ENCODE assay signal across 12 cellular contexts in the genomic region with DNA sequence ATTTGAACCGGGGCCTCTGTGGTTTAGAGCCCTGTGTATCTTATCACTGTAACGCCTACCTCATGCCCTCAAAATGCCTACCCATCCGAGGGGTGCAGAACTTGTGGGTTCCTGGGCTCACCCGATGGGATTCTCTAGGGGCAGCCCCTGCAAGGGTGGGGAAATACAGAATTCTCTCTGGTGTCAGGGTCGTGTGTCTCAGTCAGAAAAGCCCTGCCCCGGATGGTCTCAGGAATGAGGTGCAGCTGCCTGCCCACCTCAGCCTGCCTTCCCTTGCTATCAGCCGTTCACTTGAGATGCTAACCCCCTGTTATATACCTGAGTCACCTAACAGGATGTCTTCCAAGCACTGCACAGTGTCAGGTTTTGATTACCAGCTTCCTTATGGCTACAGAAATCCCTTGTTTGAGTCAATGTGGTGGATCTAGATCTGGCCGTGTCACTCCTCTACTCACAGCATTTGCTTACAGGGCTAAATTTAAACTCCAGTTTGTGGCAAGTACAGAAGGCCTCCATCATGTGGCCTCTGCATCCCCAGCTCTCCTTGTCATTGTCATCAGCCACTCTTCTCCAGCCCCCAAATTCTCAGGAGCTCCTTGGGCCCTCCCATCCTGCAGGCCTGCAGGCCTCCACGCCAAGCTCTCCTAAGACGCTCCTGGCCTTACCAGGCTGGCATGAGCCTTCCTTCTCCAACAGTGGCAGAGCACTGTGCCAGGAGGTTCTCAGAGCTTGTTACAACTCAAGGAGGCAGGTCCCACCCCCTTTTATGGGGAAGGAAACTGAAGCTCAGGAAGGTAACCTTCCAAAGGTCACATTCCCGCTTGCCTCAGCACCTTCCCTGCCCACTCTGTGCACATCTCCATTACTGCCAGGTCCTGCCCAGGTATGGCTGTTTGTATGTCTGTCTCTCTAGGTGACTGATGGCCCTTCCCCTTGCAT. TPM values are rescaled to one million over a fixed set of nuclear protein-coding genes. Genes with fewer than 3 reads are reported as not detected.
DNase-seq lines count a peak whose midpoint lies in the region; ATAC-seq, FAIRE-seq and TF ChIP-seq lines count a peak whose summit lies in the region.
"Had no signal": no experiment of that assay in that cellular context is flagged by ENCODE, and none has a peak within 500 bp of the region (broad histone marks: within the 10 kb centered on the region; RNA-seq: fewer than 3 reads in every experiment).

No MANE protein-coding gene starts in this region.

- H3K79me2 ChIP-seq in mammary epithelial cell (ENCODE audit: insufficient read depth, low read length) (no peaks in the 10 kb centered on the region), osteoblast (ENCODE audit: insufficient read depth, low read length) (no peaks in the 10 kb centered on the region)

- H4K20me1 ChIP-seq in mammary epithelial cell (ENCODE audit: insufficient read depth, low read length) (no peaks in the 10 kb centered on the region), osteoblast (ENCODE audit: insufficient read depth, low read length) (no peaks in the 10 kb centered on the region)

- no peaks in the 10 kb centered on the region for H3K27me3 ChIP-seq in mammary epithelial cell (ENCODE audit: insufficient read depth, low read length)
- no peaks in the 10 kb centered on the region for H3K27me3 ChIP-seq in osteoblast (ENCODE audit: insufficient read depth, low read length)

- intact Hi-C loops in activated CD4-positive, alpha-beta T cell treated with anti-CD3 and anti-CD28 coated beads for 36 hours (cut with DNase I, micrococcal nuclease) = no loop called here
- intact Hi-C loops in mammary epithelial cell (cut with micrococcal nuclease) = no loop called here

- POLR2A ChIA-PET in activated CD4-positive, alpha-beta T cell treated with anti-CD3 and anti-CD28 coated beads for 36 hours (lab: Charles Lee) = interaction anchor here (0.6 to 1.2 kb wide), 3 partner anchors 9 to 560 kb away, joined by 3 to 4 read pairs (median 3); no protein-coding TSS in a partner anchor

- in situ Hi-C loops in mammary epithelial cell (cut with MboI; ENCODE audit: low sequenced_read_pairs in 2 of 2) = no loop called here

- peak; percentile 76 for ATAC-seq in activated CD4-positive, alpha-beta T cell treated with anti-CD3 and anti-CD28 coated beads for 36 hours
- ATAC-seq in HG02885 (IDR thresholded peaks at IDR 0.05; ENCODE audit: poor library complexity, unreplicated experiment) = peak; percentile 39
- no peak for ATAC-seq in HG03378 (IDR thresholded peaks at IDR 0.05; ENCODE audit: unreplicated experiment)

- no peak overlapping the region for H3K4me3 ChIP-seq in mammary epithelial cell (replicated peaks in 1 of 3; ENCODE audit: insufficient read depth in 1 of 3, low read depth in 2 of 3, low read length in 3 of 3)
- H3K4me3 ChIP-seq in osteoblast (ENCODE audit: insufficient read depth, low read length) = no peak overlapping the region

- H3K9me3 Mint-ChIP-seq in activated CD4-positive, alpha-beta T cell treated with anti-CD3 and anti-CD28 coated beads for 36 hours (ENCODE audit: low read depth) = no peaks in the 10 kb centered on the region

- H3K27me3 Mint-ChIP-seq in activated CD4-positive, alpha-beta T cell treated with anti-CD3 and anti-CD28 coated beads for 36 hours = peaks cover 7% of the 10 kb centered on the region

- H3K9me3 ChIP-seq in mammary epithelial cell (replicated peaks; ENCODE audit: insufficient read depth, low read length) = no peaks in the 10 kb centered on the region
- no peaks in the 10 kb centered on the region for H3K9me3 ChIP-seq in osteoblast (ENCODE audit: low read depth, low read length)

- H3K9ac ChIP-seq in mammary epithelial cell (ENCODE audit: insufficient read depth, low read length) = no peak overlapping the region

- H2AFZ ChIP-seq in mammary epithelial cell (ENCODE audit: low read depth, low read length) (no peak overlapping the region), osteoblast (ENCODE audit: low read length) (peak overlapping the region; percentile 48)

- CTCF ChIA-PET in activated CD4-positive, alpha-beta T cell treated with anti-CD3 and anti-CD28 coated beads for 36 hours (lab: Charles Lee) = interaction anchor here (0.8 to 1.7 kb wide), 3 partner anchors 9 to 242 kb away, joined by 4 to 5 read pairs (median 4); no protein-coding TSS in a partner anchor
- CTCF ChIA-PET in mammary epithelial cell (lab: Charles Lee; ENCODE audit: low non-redundant PET) = no interaction called here

- H3K36me3 Mint-ChIP-seq in activated CD4-positive, alpha-beta T cell treated with anti-CD3 and anti-CD28 coated beads for 36 hours (ENCODE audit: low read depth) = no peaks in the 10 kb centered on the region

- H3K4me1 ChIP-seq in mammary epithelial cell (ENCODE audit: insufficient read depth, low read length) (peaks cover 46% of the 10 kb centered on the region), osteoblast (ENCODE audit: insufficient read depth, low read length) (peaks cover 12% of the 10 kb centered on the region)

- TF ChIP-seq CTCF in mammary epithelial cell (conservative IDR thresholded peaks at IDR 0.05 in 1 of 2, IDR thresholded peaks at IDR 0.05 in 1 of 2; ENCODE audit: extremely low read depth in 1 of 2, insufficient read depth in 1 of 2, low read depth in 1 of 2, low read length in 2 of 2) (no peak), osteoblast (IDR thresholded peaks at IDR 0.05; ENCODE audit: extremely low read depth, low read depth, low read length) (no peak)

- no peak for FAIRE-seq in frontal cortex (lab: Jason Lieb, UNC)
- FAIRE-seq: A204.1, GM18507 had no signal

- H3K4me2 ChIP-seq in mammary epithelial cell (ENCODE audit: insufficient read depth, low read depth, low read length) (peak overlapping the region; percentile 82), osteoblast (ENCODE audit: insufficient read depth, low read length) (no peak overlapping the region)

- H3K4me3 Mint-ChIP-seq in activated CD4-positive, alpha-beta T cell treated with anti-CD3 and anti-CD28 coated beads for 36 hours = no peak overlapping the region

- H3K27ac ChIP-seq in mammary epithelial cell (ENCODE audit: insufficient read depth, low read depth, low read length) (peak overlapping the region; percentile 69), osteoblast (ENCODE audit: low read depth, low read length) (no peak overlapping the region)

- H3K27ac Mint-ChIP-seq in activated CD4-positive, alpha-beta T cell treated with anti-CD3 and anti-CD28 coated beads for 36 hours = no peak overlapping the region

- no peak for DNase-seq in activated CD4-positive, alpha-beta T cell treated with anti-CD3 and anti-CD28 coated beads for 36 hours
- DNase-seq in activated CD4-positive, alpha-beta T cell treated with anti-CD3 and anti-CD28 coated beads, Interleukin-2, amount 50 U/mL, for 4 hours = no peak
- DNase-seq in mammary epithelial cell (peak; percentile 70), osteoblast (ENCODE audit: insufficient read length, low spot score, missing footprints) (no peak), DMS53 treated with DMSO at 0.1 percent for 48 hours (lab: John Stamatoyannopoulos, UW; ENCODE audit: unreplicated experiment) (no peak), frontal cortex (ENCODE audit: low spot score in 2 of 2) (no peak)
- DNase-seq: NCI-H146 had no signal

- peaks cover 20% of the 10 kb centered on the region for H3K4me1 Mint-ChIP-seq in activated CD4-positive, alpha-beta T cell treated with anti-CD3 and anti-CD28 coated beads for 36 hours

- no TSS peak for BruUV-seq in mammary epithelial cell (replicated peaks; lab: Mats Ljungman, UMichigan)

- no peaks in the 10 kb centered on the region for H3K36me3 ChIP-seq in mammary epithelial cell (ENCODE audit: insufficient read depth, low read length)
- no peaks in the 10 kb centered on the region for H3K36me3 ChIP-seq in osteoblast (ENCODE audit: insufficient read depth, low read length)

- whole genome bisulfite sequencing in mammary epithelial cell (ENCODE audit: low coverage, missing lambda C conversion rate) = 38% methylated on average over 11 of the region's 11 CpGs

- dilution Hi-C loops in mammary epithelial cell (cut with HindIII; ENCODE audit: low sequenced_read_pairs) = no loop called here

RNA-seq across cellular contexts. Expression of gene MAP3K2, which starts 14.3 kb away (rescaled TPM):
- total RNA-seq in activated CD4-positive, alpha-beta T cell treated with anti-CD3 and anti-CD28 coated beads for 36 hours = 10 to 100 TPM; 35.2 to 35.6 TPM
- total RNA-seq in mammary epithelial cell (10 to 100 TPM; 50.4 to 65.5 TPM), osteoblast (64.1 and 65.4 TPM in 2 replicates), frontal cortex (37.9 TPM)
- 7.8 TPM for polyA plus RNA-seq in mammary epithelial cell
- polyA minus RNA-seq in mammary epithelial cell = 39.6 TPM

RNA-seq across cellular contexts. Expression of gene PROC, which starts 16.2 kb away (rescaled TPM):
- not detected for total RNA-seq in activated CD4-positive, alpha-beta T cell treated with anti-CD3 and anti-CD28 coated beads for 36 hours
- total RNA-seq in mammary epithelial cell (1 to 10 TPM; 1.4 to 2.7 TPM), osteoblast (0.29 TPM in 1 of 2 replicates, not detected in the other), frontal cortex (not detected)
- polyA plus RNA-seq in mammary epithelial cell = 0.60 TPM
- not detected for polyA minus RNA-seq in mammary epithelial cell
- total RNA-seq: T-helper 2 cell treated with Interferon-gamma antibody and Interleukin-4, amounts not matched to agents 100 ng/mL and 5 ng/mL, for 36 hours had no signal
